In the genomic region with DNA sequence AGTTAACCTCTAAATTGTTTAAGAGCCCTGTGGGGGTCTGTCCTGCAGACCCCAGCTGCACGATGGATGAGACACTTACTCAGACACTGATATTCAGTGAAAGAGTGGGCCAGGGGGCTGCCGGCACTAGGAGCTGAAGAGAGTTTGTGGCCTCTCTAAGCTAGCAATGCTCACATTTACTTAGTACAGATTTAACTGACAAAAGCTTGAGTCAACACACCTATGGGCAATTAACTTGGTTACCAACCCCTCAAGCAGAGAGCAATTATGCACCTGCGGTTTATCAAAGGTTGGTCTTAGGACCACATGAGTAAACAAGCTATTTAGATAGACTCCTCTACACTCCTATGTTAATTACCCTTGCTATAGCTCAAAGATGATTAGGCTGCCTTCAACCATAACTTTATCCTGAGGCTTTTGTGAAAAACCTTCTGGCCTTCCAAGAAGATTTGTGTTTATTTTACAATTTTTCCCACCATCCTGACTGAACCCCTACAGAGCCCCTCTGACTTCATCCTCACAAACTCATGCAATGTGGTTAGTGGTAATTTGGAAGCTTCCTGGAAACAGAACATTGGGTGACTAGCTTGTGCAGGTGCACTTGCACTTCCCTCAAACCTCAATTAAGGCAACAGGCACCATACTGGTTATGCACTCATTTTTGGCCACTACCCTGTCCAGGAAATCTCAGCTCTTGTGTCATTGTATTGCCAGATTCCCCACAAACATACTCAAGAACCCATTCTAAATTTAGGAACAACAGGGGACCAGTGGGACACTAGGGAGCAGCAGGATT, we compare ENCODE assay signal across 15 cellular contexts.
"Had no signal": no experiment of that assay in that cellular context is flagged by ENCODE, and none has a peak within 500 bp of the region (broad histone marks: within the 10 kb centered on the region; RNA-seq: fewer than 3 reads in every experiment).

No MANE protein-coding gene starts in this region.

- H3K4me3 ChIP-seq: dorsolateral prefrontal cortex, esophagus muscularis mucosa, left lung had no signal

- H3K4me3 Mint-ChIP-seq: activated CD8-positive, alpha-beta memory T cell treated with anti-CD3 and anti-CD28 coated beads, Interleukin-2, amount 10 ng/mL, durations not matched to agents 7 days and 5 days; activated naive CD8-positive, alpha-beta T cell treated with anti-CD3 and anti-CD28 coated beads for 36 hours; activated T-cell treated with anti-CD3 and anti-CD28 coated beads, Interleukin-2, amount 50 U/mL, for 24 hours; memory B cell; natural killer cell treated with Interleukin-12 subunit alpha and Interleukin-12 subunit beta and Interleukin-15 and Interleukin-18, amount 100 ng/mL, for 72 hours; stimulated activated naive CD8-positive, alpha-beta T cell treated with anti-CD3 and anti-CD28 coated beads, Interleukin-15, Interleukin-2, amounts not matched to agents 100 ng/mL and 50 ng/mL, for 24 hours had no signal

- H3K9me3 ChIP-seq: esophagus muscularis mucosa, left lung had no signal

- H3K27me3 Mint-ChIP-seq: activated CD8-positive, alpha-beta memory T cell treated with anti-CD3 and anti-CD28 coated beads, Interleukin-2, amount 10 ng/mL, durations not matched to agents 7 days and 5 days; memory B cell; stimulated activated naive CD8-positive, alpha-beta T cell treated with anti-CD3 and anti-CD28 coated beads, Interleukin-15, Interleukin-2, amounts not matched to agents 100 ng/mL and 50 ng/mL, for 24 hours had no signal

- H3K27ac Mint-ChIP-seq: activated CD8-positive, alpha-beta memory T cell treated with anti-CD3 and anti-CD28 coated beads, Interleukin-2, amount 10 ng/mL, durations not matched to agents 7 days and 5 days; activated naive CD8-positive, alpha-beta T cell treated with anti-CD3 and anti-CD28 coated beads for 36 hours; activated T-cell treated with anti-CD3 and anti-CD28 coated beads, Interleukin-2, amount 50 U/mL, for 24 hours; memory B cell; natural killer cell treated with Interleukin-12 subunit alpha and Interleukin-12 subunit beta and Interleukin-15 and Interleukin-18, amount 100 ng/mL, for 72 hours; stimulated activated naive CD8-positive, alpha-beta T cell treated with anti-CD3 and anti-CD28 coated beads, Interleukin-15, Interleukin-2, amounts not matched to agents 100 ng/mL and 50 ng/mL, for 24 hours had no signal

- H3K36me3 Mint-ChIP-seq: activated CD8-positive, alpha-beta memory T cell treated with anti-CD3 and anti-CD28 coated beads, Interleukin-2, amount 10 ng/mL, durations not matched to agents 7 days and 5 days; activated naive CD8-positive, alpha-beta T cell treated with anti-CD3 and anti-CD28 coated beads for 36 hours; memory B cell; natural killer cell treated with Interleukin-12 subunit alpha and Interleukin-12 subunit beta and Interleukin-15 and Interleukin-18, amount 100 ng/mL, for 72 hours had no signal

- H3K36me3 ChIP-seq: esophagus muscularis mucosa, left lung had no signal

- H3K27me3 ChIP-seq: left lung had no signal

- H3K4me1 ChIP-seq: esophagus muscularis mucosa, left lung had no signal

- ATAC-seq: activated CD8-positive, alpha-beta memory T cell treated with anti-CD3 and anti-CD28 coated beads, Interleukin-2, amount 10 ng/mL, durations not matched to agents 7 days and 5 days; left lung; natural killer cell treated with Interleukin-12 subunit alpha and Interleukin-12 subunit beta and Interleukin-15 and Interleukin-18, amount 100 ng/mL, for 72 hours had no signal

- H3K9me3 Mint-ChIP-seq: activated naive CD8-positive, alpha-beta T cell treated with anti-CD3 and anti-CD28 coated beads for 36 hours; activated T-cell treated with anti-CD3 and anti-CD28 coated beads, Interleukin-2, amount 50 U/mL, for 24 hours; memory B cell; natural killer cell treated with Interleukin-12 subunit alpha and Interleukin-12 subunit beta and Interleukin-15 and Interleukin-18, amount 100 ng/mL, for 72 hours; stimulated activated naive CD8-positive, alpha-beta T cell treated with anti-CD3 and anti-CD28 coated beads, Interleukin-15, Interleukin-2, amounts not matched to agents 100 ng/mL and 50 ng/mL, for 24 hours had no signal

- H3K27ac ChIP-seq: dorsolateral prefrontal cortex, esophagus muscularis mucosa, left lung had no signal

- H3K4me1 Mint-ChIP-seq: activated CD8-positive, alpha-beta memory T cell treated with anti-CD3 and anti-CD28 coated beads, Interleukin-2, amount 10 ng/mL, durations not matched to agents 7 days and 5 days; activated naive CD8-positive, alpha-beta T cell treated with anti-CD3 and anti-CD28 coated beads for 36 hours; memory B cell had no signal

- DNase-seq: activated CD4-positive, alpha-beta T cell treated with anti-CD3 and anti-CD28 coated beads for 1 hour; activated CD4-positive, alpha-beta T cell treated with anti-CD3 and anti-CD28 coated beads, Interleukin-2, amount 50 U/mL, for 48 hours; activated CD8-positive, alpha-beta memory T cell treated with anti-CD3 and anti-CD28 coated beads, Interleukin-2, amount 10 ng/mL, durations not matched to agents 7 days and 5 days; activated effector memory CD4-positive, alpha-beta T cell treated with anti-CD3 and anti-CD28 coated beads, Interleukin-2, amount 50 U/mL, for 16 hours; activated naive CD8-positive, alpha-beta T cell treated with anti-CD3 and anti-CD28 coated beads for 36 hours; activated T-cell treated with anti-CD3 and anti-CD28 coated beads, Interleukin-2, amount 50 U/mL, for 24 hours; cerebellar nuclear complex; dorsolateral prefrontal cortex; left lung; stimulated activated CD4-positive, alpha-beta T cell treated with anti-CD3 and anti-CD28 coated beads, Interleukin-2, amount 100 ng/mL, for 48 hours; T1000 had no signal
